ENCODE assay signal across 12 cellular contexts in genomic region chr6:32096394-32097258, GRCh38. TPM values are rescaled to one million over a fixed set of nuclear protein-coding genes. Genes with fewer than 3 reads are reported as not detected.
A peak's percentile ranks its signal among the peaks of the same experiment; 100 is the strongest.
DNase-seq lines count a peak whose midpoint lies in the region; ATAC-seq and TF ChIP-seq lines count a peak whose summit lies in the region.
"Had no signal": no experiment of that assay in that cellular context is flagged by ENCODE, and none has a peak within 500 bp of the region (broad histone marks: within the 10 kb centered on the region; RNA-seq: fewer than 3 reads in every experiment).

No MANE protein-coding gene starts in this region.

- H3K9me3 Mint-ChIP-seq in CD8-positive, alpha-beta T cell = no peaks in the 10 kb centered on the region

- peak overlapping the region; percentile 35 for H3K4me3 ChIP-seq in CD8-positive, alpha-beta T cell (ENCODE audit: low read depth, low read length)
- H3K4me3 ChIP-seq in RWPE2 (ENCODE audit: severe bottlenecking) = no peak overlapping the region
- no peak overlapping the region for H3K4me3 ChIP-seq in thyroid gland (replicated peaks in 1 of 3)
- H3K4me3 ChIP-seq: Peyer's patch had no signal

- POLR2A ChIA-PET in CD8-positive, alpha-beta T cell (lab: Charles Lee) = no interaction called here

- H3K27me3 ChIP-seq in CD8-positive, alpha-beta T cell (ENCODE audit: insufficient read depth, low read length) = peaks cover 16% of the 10 kb centered on the region
- H3K27me3 ChIP-seq in RWPE2 (ENCODE audit: insufficient read depth, poor library complexity, severe bottlenecking) = peaks cover 30% of the 10 kb centered on the region
- peaks cover 4% of the 10 kb centered on the region for H3K27me3 ChIP-seq in thyroid gland

- no peak overlapping the region for H3K27ac ChIP-seq in CD8-positive, alpha-beta T cell (ENCODE audit: low read depth, low read length)
- no peak overlapping the region for H3K27ac ChIP-seq in RWPE2 (ENCODE audit: poor library complexity, severe bottlenecking)
- no peak overlapping the region for H3K27ac ChIP-seq in thyroid gland
- H3K27ac ChIP-seq: Peyer's patch had no signal

- H3K27me3 Mint-ChIP-seq in CD8-positive, alpha-beta T cell (ENCODE audit: low read depth) = peaks cover 39% of the 10 kb centered on the region

- ATAC-seq in CD8-positive, alpha-beta T cell = no peak
- ATAC-seq in RWPE2 (ENCODE audit: low read depth) (peak; percentile 35), esophagus mucosa (peak; percentile 35)

- H3K27ac Mint-ChIP-seq in CD8-positive, alpha-beta T cell = no peak overlapping the region
- H3K27ac Mint-ChIP-seq: activated CD8-positive, alpha-beta memory T cell treated with anti-CD3 and anti-CD28 coated beads, Interleukin-2, amount 10 ng/mL, durations not matched to agents 7 days and 5 days; CD14-positive monocyte had no signal

- no peak for TF ChIP-seq POLR2A in thyroid gland (IDR thresholded peaks at IDR 0.05)

- peaks cover 2% of the 10 kb centered on the region for H3K4me1 Mint-ChIP-seq in CD8-positive, alpha-beta T cell (ENCODE audit: low read depth)
- H3K4me1 Mint-ChIP-seq: activated CD8-positive, alpha-beta memory T cell treated with anti-CD3 and anti-CD28 coated beads, Interleukin-2, amount 10 ng/mL, durations not matched to agents 7 days and 5 days had no signal

- no peak for TF ChIP-seq CTCF in CD8-positive, alpha-beta T cell (IDR thresholded peaks at IDR 0.05)
- TF ChIP-seq CTCF in RWPE2 (IDR thresholded peaks at IDR 0.05; ENCODE audit: poor library complexity, severe bottlenecking) (no peak), thyroid gland (IDR thresholded peaks at IDR 0.05) (no peak)

- peak overlapping the region; percentile 18 for H3K4me3 Mint-ChIP-seq in CD8-positive, alpha-beta T cell
- H3K4me3 Mint-ChIP-seq: activated CD8-positive, alpha-beta memory T cell treated with anti-CD3 and anti-CD28 coated beads, Interleukin-2, amount 10 ng/mL, durations not matched to agents 7 days and 5 days had no signal

- 56 to 71% methylated on average over 24 to 41 of the region's 90 CpGs for WGBS in thyroid gland, 2 donors

- intact Hi-C loops in CD8-positive, alpha-beta T cell (cut with DNase I, micrococcal nuclease) = no loop called here
- intact Hi-C loops in posterior vena cava (cut with DNase I) (no loop called here), thyroid gland (cut with DNase I) (no loop called here)

- H3K36me3 ChIP-seq in CD8-positive, alpha-beta T cell (ENCODE audit: insufficient read depth, low read length) = no peaks in the 10 kb centered on the region
- H3K36me3 ChIP-seq in RWPE2 (ENCODE audit: low read depth) = no peaks in the 10 kb centered on the region
- H3K36me3 ChIP-seq in thyroid gland = peaks cover 0 to 5% of the 10 kb centered on the region in 2 donors
- H3K36me3 ChIP-seq: Peyer's patch had no signal

- no peaks in the 10 kb centered on the region for H3K36me3 Mint-ChIP-seq in CD8-positive, alpha-beta T cell
- H3K36me3 Mint-ChIP-seq: activated CD8-positive, alpha-beta memory T cell treated with anti-CD3 and anti-CD28 coated beads, Interleukin-2, amount 10 ng/mL, durations not matched to agents 7 days and 5 days; CD14-positive monocyte had no signal

- no peaks in the 10 kb centered on the region for H3K9me3 ChIP-seq in CD8-positive, alpha-beta T cell (ENCODE audit: low read length)
- no peaks in the 10 kb centered on the region for H3K9me3 ChIP-seq in RWPE2 (ENCODE audit: severe bottlenecking)
- H3K9me3 ChIP-seq in thyroid gland = no peaks in the 10 kb centered on the region
- H3K9me3 ChIP-seq: Peyer's patch had no signal

- no peak for DNase-seq in CD8-positive, alpha-beta T cell
- DNase-seq in RWPE2 (ENCODE audit: low spot score) = no peak
- DNase-seq in posterior vena cava (ENCODE audit: low spot score) = peak; percentile 66
- no peak for DNase-seq in NCI-H748 (lab: John Stamatoyannopoulos, UW; ENCODE audit: unreplicated experiment)
- DNase-seq in GM03348 (ENCODE audit: low spot score) = no peak
- DNase-seq in COLO829 (ENCODE audit: low spot score) = no peak
- no peak for DNase-seq in thyroid gland
- DNase-seq: activated CD8-positive, alpha-beta memory T cell treated with anti-CD3 and anti-CD28 coated beads, Interleukin-2, amount 10 ng/mL, durations not matched to agents 7 days and 5 days; Peyer's patch; small intestine had no signal

- peaks cover 9% of the 10 kb centered on the region for H3K4me1 ChIP-seq in CD8-positive, alpha-beta T cell (ENCODE audit: insufficient read depth, low read length)
- H3K4me1 ChIP-seq in RWPE2 (ENCODE audit: insufficient read depth, poor library complexity, severe bottlenecking) = no peaks in the 10 kb centered on the region
- peaks cover 29 to 30% of the 10 kb centered on the region in 2 donors for H3K4me1 ChIP-seq in thyroid gland

- CTCF ChIA-PET in CD8-positive, alpha-beta T cell (lab: Charles Lee) = no interaction called here

RNA-seq across cellular contexts. Expression of gene TNXB, which starts 12.5 kb away (rescaled TPM):
- total RNA-seq in CD8-positive, alpha-beta T cell = 10 to 100 TPM in 1 of 2 experiments, 1 to 10 TPM in 1; 9.7 to 13.8 TPM
- total RNA-seq in esophagus mucosa (7.6 TPM), posterior vena cava (100 to 1,000 TPM; 189 to 407 TPM), thyroid gland (100 to 1,000 TPM in 2 of 4 donors, 10 to 100 TPM in 2; 42.2 to 112 (median 80.9) TPM)

RNA-seq across cellular contexts. Expression of gene ATF6B, which starts 31.4 kb away (rescaled TPM):
- 10 to 100 TPM; 69.3 to 72.5 TPM for total RNA-seq in CD8-positive, alpha-beta T cell
- total RNA-seq in esophagus mucosa = 76.0 TPM
- total RNA-seq in posterior vena cava = 10 to 100 TPM; 39.0 to 63.1 TPM
- total RNA-seq in thyroid gland = 10 to 100 TPM; 41.5 to 63.5 (median 57.3) TPM

RNA-seq across cellular contexts. Expression of gene FKBPL, which starts 33.5 kb away (rescaled TPM):
- total RNA-seq in CD8-positive, alpha-beta T cell = under 1 TPM; 0.58 to 0.76 TPM
- total RNA-seq in esophagus mucosa (10.1 TPM), posterior vena cava (1 to 10 TPM; 2.0 to 2.8 TPM), thyroid gland (10 to 100 TPM in 1 of 4 donors, 1 to 10 TPM in 3; 3.6 to 11.8 (median 6.8) TPM)

RNA-seq across cellular contexts. Expression of gene PRRT1, which starts 55.1 kb away (rescaled TPM):
- 1 to 10 TPM; 3.1 to 3.8 TPM for total RNA-seq in CD8-positive, alpha-beta T cell
- 0.40 TPM for total RNA-seq in esophagus mucosa
- total RNA-seq in posterior vena cava = 1 to 10 TPM; 2.6 to 3.6 TPM
- total RNA-seq in thyroid gland = under 1 TPM in 3 of 4 donors, not detected in 1; 0.49 to 0.81 (median 0.67) TPM

RNA-seq across cellular contexts. Expression of gene PPT2, which starts 57.3 kb away (rescaled TPM):
- total RNA-seq in CD8-positive, alpha-beta T cell = 10 to 100 TPM; 11.1 to 25.5 TPM
- total RNA-seq in esophagus mucosa = 18.1 TPM
- total RNA-seq in posterior vena cava = 10 to 100 TPM; 14.2 to 18.4 TPM
- total RNA-seq in thyroid gland = 10 to 100 TPM; 13.0 to 26.1 (median 24.1) TPM
